In genomic region chr5:168987540-168988300, GRCh38 we compare ENCODE assay signal across 8 cellular contexts.
DNase-seq lines count a peak whose midpoint lies in the region; ATAC-seq and TF ChIP-seq lines count a peak whose summit lies in the region.

No MANE protein-coding gene starts in this region.

- H3K9ac ChIP-seq in neuronal stem cell (ENCODE audit: low read depth, low read length, poor library complexity), result no peak overlapping the region

- no peak overlapping the region for H4K91ac ChIP-seq in neuronal stem cell (ENCODE audit: low read depth, low read length, poor library complexity)

- peaks cover 0 to 47% (median 0%) of the 10 kb centered on the region in 3 experiments for H3K27me3 ChIP-seq in neuronal stem cell (ENCODE audit: control insufficient read depth in 3 of 3, insufficient read depth in 3 of 3, low read depth in 1 of 3, low read length in 3 of 3)
- no peaks in the 10 kb centered on the region for H3K27me3 ChIP-seq in thyroid gland

- no peak overlapping the region for H4K8ac ChIP-seq in neuronal stem cell (ENCODE audit: low read depth, low read length)

- H3K14ac ChIP-seq in neuronal stem cell (ENCODE audit: low read length), result no peak overlapping the region

- H2AFZ ChIP-seq in neuronal stem cell (ENCODE audit: low read length), result no peak overlapping the region

- no peak overlapping the region for H3K4me3 ChIP-seq in GM12875 (ENCODE audit: low read depth, low read length)
- no peak overlapping the region for H3K4me3 ChIP-seq in fibroblast of mammary gland (ENCODE audit: control insufficient read depth, low read depth, low read length)
- H3K4me3 ChIP-seq in neuronal stem cell (ENCODE audit: low read length in 2 of 2), result no peak overlapping the region
- no peak overlapping the region for H3K4me3 ChIP-seq in thyroid gland (replicated peaks in 1 of 3)

- H2BK120ac ChIP-seq in neuronal stem cell (ENCODE audit: low read depth, low read length), result no peak overlapping the region

- ATAC-seq in HG03432 (IDR thresholded peaks at IDR 0.05; ENCODE audit: unreplicated experiment), result peak; percentile 72

- H3K4me2 ChIP-seq in neuronal stem cell (ENCODE audit: insufficient read depth, low read length, poor library complexity, severe bottlenecking), result no peak overlapping the region

- H3K18ac ChIP-seq in neuronal stem cell (ENCODE audit: low read length), result no peak overlapping the region

- H3K9me3 ChIP-seq in neuronal stem cell (replicated peaks in 1 of 2; ENCODE audit: control insufficient read depth in 2 of 2, insufficient read depth in 1 of 2, low read depth in 1 of 2, low read length in 2 of 2), result no peaks in the 10 kb centered on the region
- H3K9me3 ChIP-seq in thyroid gland, result no peaks in the 10 kb centered on the region

- TF ChIP-seq CTCF in GM12875 (IDR thresholded peaks at IDR 0.05; ENCODE audit: borderline replicate concordance, insufficient read depth, low read depth, low read length) (peak; percentile 72), fibroblast of mammary gland (conservative IDR thresholded peaks at IDR 0.05; ENCODE audit: control insufficient read depth, insufficient read depth, low read depth, low read length) (peak; percentile 91), thyroid gland (IDR thresholded peaks at IDR 0.05) (peak; percentile 82 to 95 (median 86))

- H3K27ac ChIP-seq in neuronal stem cell (replicated peaks; ENCODE audit: low read length) (no peak overlapping the region), thyroid gland (no peak overlapping the region)

- no peak overlapping the region for H2AK5ac ChIP-seq in neuronal stem cell (ENCODE audit: low read depth, low read length)

- H3K4me1 ChIP-seq in neuronal stem cell (ENCODE audit: control insufficient read depth in 2 of 2, insufficient read depth in 1 of 2, low read depth in 1 of 2, low read length in 2 of 2) (peaks cover 0 to 4% of the 10 kb centered on the region in 2 donors), thyroid gland (peaks cover 8 to 22% of the 10 kb centered on the region in 2 donors)

- intact Hi-C loops in thyroid gland (cut with DNase I), result loop anchor here (10.0 kb wide), 2 partner anchors 303 to 567 kb away; no protein-coding TSS in a partner anchor

- no peaks in the 10 kb centered on the region for H3K36me3 ChIP-seq in neuronal stem cell (replicated peaks in 1 of 2; ENCODE audit: control insufficient read depth in 2 of 2, insufficient read depth in 2 of 2, low read length in 2 of 2)
- no peaks in the 10 kb centered on the region for H3K36me3 ChIP-seq in thyroid gland

- no peak overlapping the region for H3K4ac ChIP-seq in neuronal stem cell (ENCODE audit: low read length)

- no peak overlapping the region for H2BK12ac ChIP-seq in neuronal stem cell (ENCODE audit: low read length)

- no peaks in the 10 kb centered on the region for H3K79me1 ChIP-seq in neuronal stem cell (ENCODE audit: low read depth, low read length)

- H2BK5ac ChIP-seq in neuronal stem cell (ENCODE audit: low read length), result no peak overlapping the region

- DNase-seq in A172 (ENCODE audit: low spot score), result peak; percentile 47
- DNase-seq in NCI-H82 (lab: John Stamatoyannopoulos, UW), result peak; percentile 81
- peak; percentile 31 for DNase-seq in activated T-cell treated with anti-CD3 and anti-CD28 coated beads for 1 hour (ENCODE audit: low read depth)
- peak; percentile 67 for DNase-seq in fibroblast of mammary gland (ENCODE audit: low read depth)
- peak; percentile 60 for DNase-seq in neuronal stem cell (ENCODE audit: low spot score)
- peak; percentile 78 to 83 for DNase-seq in thyroid gland

- WGBS in neuronal stem cell (ENCODE audit: extremely low coverage in 2 of 2, insufficient read length in 2 of 2, insufficient replicate concordance in 1 of 2), 2 donors, result no CpG with 5 or more reads among the region's 11 CpGs
- 40 to 44% methylated on average over 11 of the region's 11 CpGs for WGBS in thyroid gland, 2 donors

- no peak overlapping the region for H3K23ac ChIP-seq in neuronal stem cell (ENCODE audit: low read depth, low read length, poor library complexity)

- H2BK15ac ChIP-seq in neuronal stem cell (ENCODE audit: low read length), result no peak overlapping the region

- no peak for TF ChIP-seq POLR2A in thyroid gland (IDR thresholded peaks at IDR 0.05)

Comparison
In these comparisons a context has a peak if more than half of its experiments do, and no peak if none do; other contexts are left out.
1. DNase-seq: peak in every context shown above with its lines; median percentile 81 in NCI-H82; 80 in thyroid gland; 67 in fibroblast of mammary gland; 60 in neuronal stem cell; 47 in A172; 31 in activated T-cell treated with anti-CD3 and anti-CD28 coated beads for 1 hour.